Comparison of ENCODE assay signal across 8 cellular contexts in genomic region chr19:47274071-47274890, GRCh38. TPM values are rescaled to one million over a fixed set of nuclear protein-coding genes. Genes with fewer than 3 reads are reported as not detected.
DNase-seq lines count a peak whose midpoint lies in the region; FAIRE-seq and TF ChIP-seq lines count a peak whose summit lies in the region.

Gene INAFM1 (plus strand): TSS chr19:47274885. CDS start chr19:47274920, 35 bp downstream.

- no peak for TF ChIP-seq EP300 in SK-N-SH (IDR thresholded peaks at IDR 0.05; ENCODE audit: borderline replicate concordance in 1 of 2, low read depth in 1 of 2, low read length in 1 of 2)

- H3K4me1 ChIP-seq in SK-N-SH (ENCODE audit: control insufficient read depth in 1 of 2, insufficient read depth in 2 of 2, low read depth in 1 of 2, low read length in 1 of 2) (peaks cover 10 to 18% of the 10 kb centered on the region in 2 experiments; a peak in 3 of 4 replicates), osteoblast (ENCODE audit: insufficient read depth, low read length) (peaks cover 48% of the 10 kb centered on the region), testis (peaks cover 24% of the 10 kb centered on the region)

- POLR2A ChIA-PET in SK-N-SH (lab: Yijun Ruan, JAX): interaction anchor here (0.6 to 2.6 kb wide), 3 partner anchors 18 to 445 kb away, joined by 3 to 18 read pairs (median 4); partner anchors contain the start of gene CCDC9

- H3K27ac ChIP-seq in SK-N-SH (ENCODE audit: low read depth in 2 of 2, low read length in 1 of 2) (peak within 1 kb of the TSS; percentile 92 to 97), osteoblast (ENCODE audit: low read depth, low read length) (peak within 1 kb of the TSS; percentile 98), testis (peak within 1 kb of the TSS; percentile 94 to 98)

- H3K4me2 ChIP-seq in SK-N-SH (peak within 1 kb of the TSS; percentile 97), osteoblast (ENCODE audit: insufficient read depth, low read length) (peak within 1 kb of the TSS; percentile 99)

- no peaks in the 10 kb centered on the region for H3K9me2 ChIP-seq in SK-N-SH

- WGBS in SK-N-SH (ENCODE audit: low lambda C conversion rate): 1% methylated on average over 32 of the region's 72 CpGs
- 0 to 1% methylated on average over 7 to 48 of the region's 72 CpGs for WGBS in testis, 2 donors

- peak within 1 kb of the TSS; percentile 48 for H3K4me3 ChIP-seq in HFF-Myc (replicated peaks; ENCODE audit: low read depth, low read length)
- peak within 1 kb of the TSS; percentile 59 to 87 for H3K4me3 ChIP-seq in SK-N-SH (ENCODE audit: low read depth in 2 of 2, low read length in 1 of 2)
- peak within 1 kb of the TSS; percentile 87 for H3K4me3 ChIP-seq in osteoblast (ENCODE audit: insufficient read depth, low read length)
- peak within 1 kb of the TSS; percentile 71 to 86 for H3K4me3 ChIP-seq in testis

- H3K9me3 ChIP-seq in SK-N-SH (no peaks in the 10 kb centered on the region), osteoblast (ENCODE audit: low read depth, low read length) (no peaks in the 10 kb centered on the region), testis (no peaks in the 10 kb centered on the region)

- peak; percentile 91 for FAIRE-seq in G401.6 (lab: Jason Lieb, UNC)

- peak; percentile 58 for TF ChIP-seq POLR2A in testis (IDR thresholded peaks at IDR 0.05)

- no peaks in the 10 kb centered on the region; the same call in 1 of the 2 replicates for H4K20me1 ChIP-seq in SK-N-SH (ENCODE audit: insufficient read depth)
- peaks cover 12% of the 10 kb centered on the region for H4K20me1 ChIP-seq in osteoblast (ENCODE audit: insufficient read depth, low read length)

- H3F3A ChIP-seq in SK-N-SH (replicated peaks; ENCODE audit: insufficient read depth): peaks cover 26% of the 10 kb centered on the region

- DNase-seq in HFF-Myc (ENCODE audit: extremely low read depth, low read depth): no peak
- DNase-seq in NCI-H1092 treated with DMSO at 0.1 percent for 48 hours (lab: John Stamatoyannopoulos, UW): peak; percentile 75
- peak; percentile 96 for DNase-seq in SK-N-SH
- peak; percentile 99 for DNase-seq in activated naive CD4-positive, alpha-beta T cell treated with anti-CD3 and anti-CD28 coated beads, Interleukin-2, amount 50 U/mL, for 16 hours
- DNase-seq in glomerular visceral epithelial cell (ENCODE audit: extremely low spot score): peak; percentile 98
- DNase-seq in osteoblast (ENCODE audit: insufficient read length, low spot score, missing footprints): peak; percentile 98
- peak; percentile 99 for DNase-seq in testis

- TF ChIP-seq RAD21 in SK-N-SH (IDR thresholded peaks at IDR 0.05; ENCODE audit: low read length): no peak

- H3K36me3 ChIP-seq in SK-N-SH (replicated peaks in 1 of 2; ENCODE audit: control insufficient read depth in 1 of 2, insufficient read depth in 2 of 2, low read length in 1 of 2) (peaks cover 13% of the 10 kb centered on the region in 2 experiments), osteoblast (ENCODE audit: insufficient read depth, low read length) (peaks cover 13% of the 10 kb centered on the region), testis (ENCODE audit: low read depth, missing control alignments) (no peaks in the 10 kb centered on the region)

- peak within 1 kb of the TSS; percentile 63; the same call in 1 of the 2 replicates for H2AFZ ChIP-seq in SK-N-SH (ENCODE audit: low read depth)
- H2AFZ ChIP-seq in osteoblast (ENCODE audit: low read length): peak within 1 kb of the TSS; percentile 82

- no peak for TF ChIP-seq CTCF in HFF-Myc (IDR thresholded peaks at IDR 0.05; ENCODE audit: low read depth, low read length, missing control alignments)
- TF ChIP-seq CTCF in SK-N-SH (IDR thresholded peaks at IDR 0.05): no peak
- TF ChIP-seq CTCF in osteoblast (IDR thresholded peaks at IDR 0.05; ENCODE audit: extremely low read depth, low read depth, low read length): no peak
- TF ChIP-seq CTCF in testis (IDR thresholded peaks at IDR 0.05): no peak

- H3K27me3 ChIP-seq in SK-N-SH (ENCODE audit: insufficient read depth): no peaks in the 10 kb centered on the region
- H3K27me3 ChIP-seq in osteoblast (ENCODE audit: insufficient read depth, low read length): no peaks in the 10 kb centered on the region
- no peaks in the 10 kb centered on the region for H3K27me3 ChIP-seq in testis

- H3K79me2 ChIP-seq in SK-N-SH (ENCODE audit: insufficient read depth) (no peaks in the 10 kb centered on the region), osteoblast (ENCODE audit: insufficient read depth, low read length) (no peaks in the 10 kb centered on the region)

- CTCF ChIA-PET in SK-N-SH (lab: Yijun Ruan, JAX): interaction anchor here (0.5 to 3.7 kb wide), 10 partner anchors 10 to 261 kb away, joined by 3 to 34 read pairs (median 5); partner anchors contain the start of gene DHX34

- intact Hi-C loops in testis (cut with DNase I; ENCODE audit: low total_unique reads): no loop called here

- H3K9ac ChIP-seq in SK-N-SH: peak within 1 kb of the TSS; percentile 91

TF ChIP-seq in SK-N-SH, 30 proteins besides CTCF, POLR2A, EP300 and RAD21:
- TF ChIP-seq NRF1 (IDR thresholded peaks at IDR 0.05; ENCODE audit: low read depth, low read length) (peak; percentile 37; the same call in 1 of the 2 replicates), CHD2 (IDR thresholded peaks at IDR 0.05; ENCODE audit: low read length, partially characterized antibody) (peak; percentile 89), TAF1 (IDR thresholded peaks at IDR 0.05; ENCODE audit: borderline replicate concordance, low read depth, low read length) (peak; percentile 18; the same call in 1 of the 2 replicates), JUND (IDR thresholded peaks at IDR 0.05) (no peak), GABPA (IDR thresholded peaks at IDR 0.05; ENCODE audit: low read depth) (no peak), SIN3A (IDR thresholded peaks at IDR 0.05; ENCODE audit: borderline replicate concordance, low read depth, low read length) (0 out of 2 replicates have a peak, but pooled peaks have one; percentile 48)
- TF ChIP-seq, protein P1, sequence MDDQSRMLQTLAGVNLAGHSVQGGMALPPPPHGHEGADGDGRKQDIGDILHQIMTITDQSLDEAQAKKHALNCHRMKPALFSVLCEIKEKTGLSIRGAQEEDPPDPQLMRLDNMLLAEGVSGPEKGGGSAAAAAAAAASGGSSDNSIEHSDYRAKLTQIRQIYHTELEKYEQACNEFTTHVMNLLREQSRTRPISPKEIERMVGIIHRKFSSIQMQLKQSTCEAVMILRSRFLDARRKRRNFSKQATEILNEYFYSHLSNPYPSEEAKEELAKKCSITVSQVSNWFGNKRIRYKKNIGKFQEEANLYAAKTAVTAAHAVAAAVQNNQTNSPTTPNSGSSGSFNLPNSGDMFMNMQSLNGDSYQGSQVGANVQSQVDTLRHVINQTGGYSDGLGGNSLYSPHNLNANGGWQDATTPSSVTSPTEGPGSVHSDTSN (IDR thresholded peaks at IDR 0.05): peak; percentile 34; the same call in 1 of the 2 replicates
- TF ChIP-seq, protein P2, sequence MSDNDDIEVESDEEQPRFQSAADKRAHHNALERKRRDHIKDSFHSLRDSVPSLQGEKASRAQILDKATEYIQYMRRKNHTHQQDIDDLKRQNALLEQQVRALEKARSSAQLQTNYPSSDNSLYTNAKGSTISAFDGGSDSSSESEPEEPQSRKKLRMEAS (IDR thresholded peaks at IDR 0.05; ENCODE audit: low read depth): 0 out of 2 replicates have a peak, but pooled peaks have one; percentile 26

RNA-seq across cellular contexts. Expression of gene INAFM1, which starts in this region (rescaled TPM):
- polyA plus RNA-seq in SK-N-SH (2012; rRNA removed) (3.8 and 5.5 TPM in 2 replicates), testis (ENCODE audit: insufficient read depth, low read depth, low replicate concordance) (9.0 TPM)
- 2.3 and 3.0 TPM in 2 replicates for polyA plus RNA-seq in SK-N-SH (2012; cell fraction: cytosol; rRNA removed)
- polyA plus RNA-seq in SK-N-SH (2012; cell fraction: nucleus; rRNA removed): 10.2 and 19.9 TPM in 2 replicates
- total RNA-seq in osteoblast (2.5 and 4.4 TPM in 2 replicates), testis (10 to 100 TPM; 20.8 to 29.5 TPM)
